Comparison of ENCODE assay signal across 1 cellular context in the genomic region with DNA sequence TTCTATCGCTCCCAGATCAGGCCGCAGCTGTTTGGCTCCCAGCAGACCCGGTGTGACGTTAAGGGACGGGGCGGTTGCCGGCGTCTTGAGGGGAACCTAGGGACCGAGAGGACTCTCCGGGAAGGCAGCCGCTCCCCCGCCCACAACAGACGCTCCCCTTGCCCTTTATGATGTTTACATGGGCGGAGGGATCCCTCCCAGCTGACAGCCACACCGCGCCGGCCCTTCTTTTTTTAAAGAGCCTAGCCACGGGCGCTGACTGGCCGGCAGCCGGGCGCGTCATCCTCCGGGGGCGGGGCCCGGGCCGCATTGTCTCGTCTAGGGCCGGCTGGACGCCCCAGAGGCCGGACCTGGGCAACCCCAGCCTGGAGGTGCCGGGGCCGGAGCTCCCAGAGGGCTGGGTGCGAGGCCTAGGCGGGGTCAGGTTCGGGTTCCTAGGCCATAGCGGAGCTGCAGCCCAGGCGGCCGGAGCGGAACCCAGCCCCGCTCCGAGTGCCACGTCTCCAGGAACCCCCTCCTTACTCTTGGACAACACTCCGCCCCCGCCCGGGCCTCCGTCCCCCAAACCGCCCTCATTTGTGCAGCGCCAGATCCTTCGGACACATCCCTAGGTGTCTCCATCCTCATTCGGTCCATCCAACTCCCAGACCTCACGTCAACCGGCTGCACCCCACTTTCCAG.
TF ChIP-seq lines count a peak whose summit lies in the region.

Gene PCAT6 (plus strand): TSS at position 340 of the 681 bp plus-strand sequence.

TF ChIP-seq in IMR-90, 13 proteins besides CTCF, POLR2A, EP300 and RAD21:
- TF ChIP-seq FOS (IDR thresholded peaks at IDR 0.05; ENCODE audit: low read depth, low read length) = peak; percentile 16; the same call in 1 of the 2 replicates
- no peak for TF ChIP-seq RCOR1 (IDR thresholded peaks at IDR 0.05; ENCODE audit: insufficient replicate concordance, low read length)
- 0 out of 2 replicates have a peak, but pooled peaks have one; percentile 61 for TF ChIP-seq CHD1 (IDR thresholded peaks at IDR 0.05; ENCODE audit: low read depth, low read length)
- no peak for TF ChIP-seq CEBPB (IDR thresholded peaks at IDR 0.05; ENCODE audit: low read depth, low read length)
- TF ChIP-seq, protein P1, sequence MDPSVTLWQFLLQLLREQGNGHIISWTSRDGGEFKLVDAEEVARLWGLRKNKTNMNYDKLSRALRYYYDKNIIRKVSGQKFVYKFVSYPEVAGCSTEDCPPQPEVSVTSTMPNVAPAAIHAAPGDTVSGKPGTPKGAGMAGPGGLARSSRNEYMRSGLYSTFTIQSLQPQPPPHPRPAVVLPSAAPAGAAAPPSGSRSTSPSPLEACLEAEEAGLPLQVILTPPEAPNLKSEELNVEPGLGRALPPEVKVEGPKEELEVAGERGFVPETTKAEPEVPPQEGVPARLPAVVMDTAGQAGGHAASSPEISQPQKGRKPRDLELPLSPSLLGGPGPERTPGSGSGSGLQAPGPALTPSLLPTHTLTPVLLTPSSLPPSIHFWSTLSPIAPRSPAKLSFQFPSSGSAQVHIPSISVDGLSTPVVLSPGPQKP (IDR thresholded peaks at IDR 0.05; ENCODE audit: borderline replicate concordance, low read depth, low read length) = no peak
- TF ChIP-seq MAFK (IDR thresholded peaks at IDR 0.05; ENCODE audit: low read depth, low read length) = no peak
- TF ChIP-seq USF2 (IDR thresholded peaks at IDR 0.05; ENCODE audit: low read depth, low read length) = peak; percentile 69; the same call in 1 of the 2 replicates
- no peak for TF ChIP-seq MXI1 (IDR thresholded peaks at IDR 0.05; ENCODE audit: borderline replicate concordance, low read depth, low read length)
- TF ChIP-seq MAZ (IDR thresholded peaks at IDR 0.05; ENCODE audit: borderline replicate concordance, low read depth, low read length) = peak; percentile 83; the same call in 1 of the 2 replicates
- no peak for TF ChIP-seq RFX5 (IDR thresholded peaks at IDR 0.05; ENCODE audit: low read depth, low read length)
- 0 out of 2 replicates have a peak, but pooled peaks have one; percentile 21 for TF ChIP-seq BHLHE40 (IDR thresholded peaks at IDR 0.05; ENCODE audit: low read depth, low read length)
- TF ChIP-seq NFE2L2 (IDR thresholded peaks at IDR 0.05; ENCODE audit: low read depth, low read length) = no peak
